Comparison of ENCODE assay signal across 15 cellular contexts in genomic region chr11:257766-258493, GRCh38. TPM values are rescaled to one million over a fixed set of nuclear protein-coding genes. Genes with fewer than 3 reads are reported as not detected.
DNase-seq lines count a peak whose midpoint lies in the region; FAIRE-seq and TF ChIP-seq lines count a peak whose summit lies in the region.
"Had no signal": no experiment of that assay in that cellular context is flagged by ENCODE, and none has a peak within 500 bp of the region (broad histone marks: within the 10 kb centered on the region; RNA-seq: fewer than 3 reads in every experiment).

No MANE protein-coding gene starts in this region.

- H3K27ac ChIP-seq in esophagus muscularis mucosa (replicated peaks in 1 of 4): no peak overlapping the region
- H3K27ac ChIP-seq: esophagus squamous epithelium had no signal

- no peak overlapping the region for H3K4me3 Mint-ChIP-seq in progenitor cell of endocrine pancreas (ENCODE audit: low read depth)
- H3K4me3 Mint-ChIP-seq: T-cell had no signal

- H3K27me3 ChIP-seq in bronchial epithelial cell (ENCODE audit: control insufficient read depth, insufficient read depth, low read length) (no peaks in the 10 kb centered on the region), esophagus muscularis mucosa (peaks cover 0 to 2% (median 0%) of the 10 kb centered on the region in 4 donors)

- DNase-seq in DMS53 (lab: John Stamatoyannopoulos, UW) (peak; percentile 43), DMS53 treated with DMSO at 0.1 percent for 48 hours (lab: John Stamatoyannopoulos, UW; ENCODE audit: unreplicated experiment) (no peak), bronchial epithelial cell (ENCODE audit: low read depth) (no peak), progenitor cell of endocrine pancreas (ENCODE audit: low spot score, unreplicated experiment) (no peak), esophagus muscularis mucosa (ENCODE audit: extremely low spot score) (no peak), HEK293T (ENCODE audit: extremely low spot score) (no peak), NCI-H2196 treated with DMSO at 0.1 percent for 48 hours (lab: John Stamatoyannopoulos, UW; ENCODE audit: unreplicated experiment) (no peak)
- DNase-seq: activated CD4-positive, alpha-beta T cell treated with anti-CD3 and anti-CD28 coated beads, Interleukin-2, amount 50 U/mL, for 1 hour; activated effector memory CD4-positive, alpha-beta T cell treated with Interleukin-2 at 50 U/mL for 16 hours; EL; esophagus squamous epithelium; retina; T-cell had no signal

- H3K4me3 ChIP-seq in bronchial epithelial cell (ENCODE audit: low read depth, low read length) (no peak overlapping the region), esophagus muscularis mucosa (no peak overlapping the region)
- H3K4me3 ChIP-seq: esophagus squamous epithelium had no signal

- peaks cover 3% of the 10 kb centered on the region for H3K9me3 Mint-ChIP-seq in progenitor cell of endocrine pancreas (ENCODE audit: low read depth)
- H3K9me3 Mint-ChIP-seq: T-cell had no signal

- CTCF ChIA-PET in HEK293T (lab: Yijun Ruan, JAX): interaction anchor here (1.0 kb wide), 1 partner anchor 191 kb away, joined by 5 read pairs; no protein-coding TSS in a partner anchor

- no peaks in the 10 kb centered on the region for H3K4me1 Mint-ChIP-seq in progenitor cell of endocrine pancreas (ENCODE audit: low read depth)

- TF ChIP-seq CTCF in bronchial epithelial cell (IDR thresholded peaks at IDR 0.05; ENCODE audit: insufficient read depth, low read length, severe bottlenecking) (peak; percentile 24), progenitor cell of endocrine pancreas (IDR thresholded peaks at IDR 0.05; ENCODE audit: unreplicated experiment) (peak; percentile 38), esophagus muscularis mucosa (IDR thresholded peaks at IDR 0.05) (no peak)

- FAIRE-seq in bronchial epithelial cell (lab: Jason Lieb, UNC): no peak

- peak; percentile 52 for TF ChIP-seq RAD21 in Ishikawa (IDR thresholded peaks at IDR 0.05; ENCODE audit: low read depth)

- no peak for TF ChIP-seq POLR2A in esophagus muscularis mucosa (IDR thresholded peaks at IDR 0.05; ENCODE audit: low read depth)

- POLR2A ChIA-PET in HEK293T (lab: Yijun Ruan, JAX): interaction anchor here (1.3 kb wide), 1 partner anchor 51 kb away, joined by 5 read pairs; the partner anchor contains the start of genes BET1L and RIC8A

- no peak overlapping the region for H3K27ac Mint-ChIP-seq in progenitor cell of endocrine pancreas
- H3K27ac Mint-ChIP-seq: T-cell had no signal

- TF ChIP-seq EP300 in Ishikawa (IDR thresholded peaks at IDR 0.05; ENCODE audit: borderline replicate concordance) (no peak), esophagus muscularis mucosa (IDR thresholded peaks at IDR 0.05) (no peak)

- intact Hi-C loops in esophagus muscularis mucosa (cut with DNase I): no loop called here

- no peaks in the 10 kb centered on the region for H3K36me3 ChIP-seq in bronchial epithelial cell (ENCODE audit: control insufficient read depth, insufficient read depth, low read length)
- H3K36me3 ChIP-seq in esophagus muscularis mucosa: peaks cover 8 to 12% (median 11%) of the 10 kb centered on the region in 4 donors

- H3K36me3 Mint-ChIP-seq in progenitor cell of endocrine pancreas (ENCODE audit: insufficient read depth): peaks cover 3% of the 10 kb centered on the region

- 82% methylated on average over 12 of the region's 15 CpGs for WGBS in esophagus muscularis mucosa

- H3K27me3 Mint-ChIP-seq in progenitor cell of endocrine pancreas: peaks cover 4% of the 10 kb centered on the region

- no peaks in the 10 kb centered on the region for H3K4me1 ChIP-seq in esophagus muscularis mucosa
- H3K4me1 ChIP-seq: esophagus squamous epithelium had no signal

- no peaks in the 10 kb centered on the region for H3K9me3 ChIP-seq in esophagus muscularis mucosa
- H3K9me3 ChIP-seq: esophagus squamous epithelium had no signal

TF ChIP-seq in Ishikawa, 13 proteins besides CTCF, POLR2A, EP300 and RAD21:
- TF ChIP-seq TAF1 (IDR thresholded peaks at IDR 0.05; ENCODE audit: low read depth): no peak
- TF ChIP-seq, protein P1, sequence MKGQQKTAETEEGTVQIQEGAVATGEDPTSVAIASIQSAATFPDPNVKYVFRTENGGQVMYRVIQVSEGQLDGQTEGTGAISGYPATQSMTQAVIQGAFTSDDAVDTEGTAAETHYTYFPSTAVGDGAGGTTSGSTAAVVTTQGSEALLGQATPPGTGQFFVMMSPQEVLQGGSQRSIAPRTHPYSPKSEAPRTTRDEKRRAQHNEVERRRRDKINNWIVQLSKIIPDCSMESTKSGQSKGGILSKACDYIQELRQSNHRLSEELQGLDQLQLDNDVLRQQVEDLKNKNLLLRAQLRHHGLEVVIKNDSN (IDR thresholded peaks at IDR 0.05): no peak
- no peak for TF ChIP-seq YY1 (IDR thresholded peaks at IDR 0.05; ENCODE audit: low read depth)
- TF ChIP-seq MAX (IDR thresholded peaks at IDR 0.05): no peak
- TF ChIP-seq EGR1 (IDR thresholded peaks at IDR 0.05): no peak

TF ChIP-seq in HEK293T, 16 proteins besides CTCF, POLR2A, EP300 and RAD21:
- TF ChIP-seq, protein P2, sequence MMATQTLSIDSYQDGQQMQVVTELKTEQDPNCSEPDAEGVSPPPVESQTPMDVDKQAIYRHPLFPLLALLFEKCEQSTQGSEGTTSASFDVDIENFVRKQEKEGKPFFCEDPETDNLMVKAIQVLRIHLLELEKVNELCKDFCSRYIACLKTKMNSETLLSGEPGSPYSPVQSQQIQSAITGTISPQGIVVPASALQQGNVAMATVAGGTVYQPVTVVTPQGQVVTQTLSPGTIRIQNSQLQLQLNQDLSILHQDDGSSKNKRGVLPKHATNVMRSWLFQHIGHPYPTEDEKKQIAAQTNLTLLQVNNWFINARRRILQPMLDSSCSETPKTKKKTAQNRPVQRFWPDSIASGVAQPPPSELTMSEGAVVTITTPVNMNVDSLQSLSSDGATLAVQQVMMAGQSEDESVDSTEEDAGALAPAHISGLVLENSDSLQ (IDR thresholded peaks at IDR 0.05): no peak
- TF ChIP-seq FOXK2 (IDR thresholded peaks at IDR 0.05): no peak
- TF ChIP-seq CTBP1 (IDR thresholded peaks at IDR 0.05; ENCODE audit: borderline replicate concordance): no peak
- TF ChIP-seq FOXM1 (IDR thresholded peaks at IDR 0.05; ENCODE audit: borderline replicate concordance): no peak

RNA-seq across cellular contexts. Expression of gene NLRP6, which starts 20.3 kb away (rescaled TPM):
- total RNA-seq in bronchial epithelial cell (not detected in 2 replicates), progenitor cell of endocrine pancreas (not detected in 2 replicates), esophagus muscularis mucosa (1 to 10 TPM in 1 of 4 donors, under 1 TPM in 2, not detected in 1; 0.13 to 2.2 (median 0.42) TPM)
- total RNA-seq: A172 had no signal

RNA-seq across cellular contexts. Expression of gene PSMD13, which starts 21.2 kb away (rescaled TPM):
- 146 and 171 TPM in 2 replicates for total RNA-seq in bronchial epithelial cell
- 100 and 103 TPM in 2 replicates for total RNA-seq in progenitor cell of endocrine pancreas
- total RNA-seq in esophagus muscularis mucosa: 100 to 1,000 TPM in 1 of 4 donors, 10 to 100 TPM in 3; 86.4 to 124 (median 94.1) TPM

RNA-seq across cellular contexts. Expression of gene SIRT3, which starts 21.8 kb away (rescaled TPM):
- total RNA-seq in bronchial epithelial cell (7.9 and 9.9 TPM in 2 replicates), progenitor cell of endocrine pancreas (27.0 and 29.3 TPM in 2 replicates), esophagus muscularis mucosa (10 to 100 TPM in 3 of 4 donors, 1 to 10 TPM in 1; 7.9 to 20.1 (median 14.0) TPM)

RNA-seq across cellular contexts. Expression of gene PGGHG, which starts 31.0 kb away (rescaled TPM):
- 1.7 and 3.2 TPM in 2 replicates for total RNA-seq in bronchial epithelial cell
- total RNA-seq in progenitor cell of endocrine pancreas: 67.0 and 74.7 TPM in 2 replicates
- 10 to 100 TPM; 13.3 to 23.7 (median 18.8) TPM for total RNA-seq in esophagus muscularis mucosa

RNA-seq across cellular contexts. Expression of gene IFITM5, which starts 41.4 kb away (rescaled TPM):
- total RNA-seq in bronchial epithelial cell: not detected in 2 replicates
- not detected in 2 replicates for total RNA-seq in progenitor cell of endocrine pancreas
- total RNA-seq in esophagus muscularis mucosa: not detected
- total RNA-seq: A172, esophagus squamous epithelium, T-cell had no signal

Comparison
In these comparisons a context has a peak if more than half of its experiments do, and no peak if none do; other contexts are left out.
1. CTCF ChIP-seq: peak in bronchial epithelial cell (single experiment) and progenitor cell of endocrine pancreas (single experiment); none in esophagus muscularis mucosa (0 of 3).